Comparison of ENCODE assay signal across 1 cellular context in the genomic region with DNA sequence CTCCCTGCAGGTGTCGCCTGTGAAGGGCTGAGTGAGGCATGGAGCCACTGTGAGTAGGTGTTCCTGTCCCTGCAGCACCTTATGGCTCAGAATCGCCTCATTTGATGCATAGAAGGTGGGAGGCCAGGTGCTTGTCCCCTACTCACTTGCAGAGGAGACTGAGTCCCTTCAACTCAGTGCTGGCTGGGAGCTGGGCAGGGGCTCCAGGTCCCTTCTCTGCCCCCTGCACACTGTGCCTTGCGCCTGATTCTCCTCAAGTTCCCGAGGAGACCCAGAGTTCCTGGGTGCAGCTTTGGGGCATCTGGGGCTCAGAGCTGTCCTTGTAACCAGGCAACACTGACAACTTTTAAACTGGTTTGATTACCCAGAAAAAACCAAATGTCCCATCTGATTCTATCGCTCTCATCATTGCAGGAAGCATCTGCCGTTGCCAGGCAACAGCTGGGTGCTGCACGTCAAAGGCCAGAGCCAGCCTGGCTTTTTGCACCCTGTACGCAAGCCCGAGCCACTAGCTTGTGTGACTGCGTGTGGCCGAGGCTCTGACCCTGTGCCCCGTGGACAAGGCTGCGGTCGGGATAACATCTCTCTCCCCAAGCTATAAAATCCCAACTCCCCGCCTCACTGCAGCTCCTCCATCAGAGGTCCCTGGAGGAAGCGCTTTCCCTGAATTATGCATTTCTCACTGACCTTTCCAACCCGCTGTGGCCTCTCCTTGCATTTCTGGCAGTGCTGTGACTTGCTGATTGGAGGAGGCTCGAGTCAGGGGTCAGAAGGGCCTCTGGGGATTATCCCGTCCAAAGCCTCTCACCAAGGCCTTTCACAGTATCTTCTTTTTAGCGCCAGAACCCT.
TF ChIP-seq lines count a peak whose summit lies in the region.

No MANE protein-coding gene starts in this region.

TF ChIP-seq in neural cell, 6 proteins besides CTCF, POLR2A, EP300 and RAD21 (continued from another document):
- TF ChIP-seq, protein P1, sequence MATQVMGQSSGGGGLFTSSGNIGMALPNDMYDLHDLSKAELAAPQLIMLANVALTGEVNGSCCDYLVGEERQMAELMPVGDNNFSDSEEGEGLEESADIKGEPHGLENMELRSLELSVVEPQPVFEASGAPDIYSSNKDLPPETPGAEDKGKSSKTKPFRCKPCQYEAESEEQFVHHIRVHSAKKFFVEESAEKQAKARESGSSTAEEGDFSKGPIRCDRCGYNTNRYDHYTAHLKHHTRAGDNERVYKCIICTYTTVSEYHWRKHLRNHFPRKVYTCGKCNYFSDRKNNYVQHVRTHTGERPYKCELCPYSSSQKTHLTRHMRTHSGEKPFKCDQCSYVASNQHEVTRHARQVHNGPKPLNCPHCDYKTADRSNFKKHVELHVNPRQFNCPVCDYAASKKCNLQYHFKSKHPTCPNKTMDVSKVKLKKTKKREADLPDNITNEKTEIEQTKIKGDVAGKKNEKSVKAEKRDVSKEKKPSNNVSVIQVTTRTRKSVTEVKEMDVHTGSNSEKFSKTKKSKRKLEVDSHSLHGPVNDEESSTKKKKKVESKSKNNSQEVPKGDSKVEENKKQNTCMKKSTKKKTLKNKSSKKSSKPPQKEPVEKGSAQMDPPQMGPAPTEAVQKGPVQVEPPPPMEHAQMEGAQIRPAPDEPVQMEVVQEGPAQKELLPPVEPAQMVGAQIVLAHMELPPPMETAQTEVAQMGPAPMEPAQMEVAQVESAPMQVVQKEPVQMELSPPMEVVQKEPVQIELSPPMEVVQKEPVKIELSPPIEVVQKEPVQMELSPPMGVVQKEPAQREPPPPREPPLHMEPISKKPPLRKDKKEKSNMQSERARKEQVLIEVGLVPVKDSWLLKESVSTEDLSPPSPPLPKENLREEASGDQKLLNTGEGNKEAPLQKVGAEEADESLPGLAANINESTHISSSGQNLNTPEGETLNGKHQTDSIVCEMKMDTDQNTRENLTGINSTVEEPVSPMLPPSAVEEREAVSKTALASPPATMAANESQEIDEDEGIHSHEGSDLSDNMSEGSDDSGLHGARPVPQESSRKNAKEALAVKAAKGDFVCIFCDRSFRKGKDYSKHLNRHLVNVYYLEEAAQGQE (IDR thresholded peaks at IDR 0.05; ENCODE audit: borderline replicate concordance): no peak
- TF ChIP-seq SMC3 (conservative IDR thresholded peaks at IDR 0.05; ENCODE audit: poor library complexity): no peak
- TF ChIP-seq EZH2 (IDR thresholded peaks at IDR 0.05; ENCODE audit: borderline replicate concordance, insufficient read depth, low read length, poor library complexity, severe bottlenecking): no peak
- TF ChIP-seq TAF1 (IDR thresholded peaks at IDR 0.05; ENCODE audit: low read depth): no peak
